In the genomic region with DNA sequence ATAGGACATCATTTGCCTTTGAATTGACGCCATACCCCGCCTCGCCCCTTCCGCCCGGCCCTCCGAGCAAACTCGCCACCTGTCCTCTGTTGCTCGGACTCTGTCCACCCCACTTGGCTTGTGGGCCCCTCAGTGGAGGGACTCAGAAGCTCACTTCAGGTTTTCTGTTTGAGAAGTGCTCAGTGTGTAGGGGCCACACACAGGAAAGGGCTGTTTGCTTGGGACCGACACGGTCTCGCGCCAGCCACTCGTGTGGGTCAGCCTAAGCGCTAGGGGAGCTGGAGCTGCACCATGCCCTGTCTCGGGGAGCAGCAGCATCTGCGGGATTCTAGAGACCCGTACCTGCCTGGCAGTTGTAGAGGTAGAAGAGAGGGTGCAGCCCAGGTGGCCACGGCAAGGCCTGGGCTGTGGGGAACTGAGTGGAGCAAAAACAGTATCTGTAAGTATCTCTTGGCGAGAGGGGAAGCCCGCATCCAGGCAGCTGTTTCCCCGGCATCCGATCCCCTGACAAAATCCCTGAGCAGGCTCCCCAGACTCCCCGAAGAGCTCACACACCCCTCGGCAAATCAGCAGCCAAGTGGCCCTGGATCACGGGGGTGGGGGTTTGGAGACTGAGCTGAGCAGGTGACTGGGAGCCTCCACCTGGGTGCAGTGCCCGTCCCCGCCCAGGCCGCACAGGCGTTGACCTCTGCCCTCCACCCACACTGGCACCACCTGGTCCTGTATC, we compare ENCODE assay signal across 15 cellular contexts.
"Had no signal": no experiment of that assay in that cellular context is flagged by ENCODE, and none has a peak within 500 bp of the region (broad histone marks: within the 10 kb centered on the region; RNA-seq: fewer than 3 reads in every experiment).

No MANE protein-coding gene starts in this region.

- H3K9me3 ChIP-seq: neutrophil, thoracic aorta had no signal

- H3K27me3 ChIP-seq: dorsolateral prefrontal cortex had no signal

- H3K27ac Mint-ChIP-seq: activated naive CD8-positive, alpha-beta T cell; activated T-cell treated with anti-CD3 and anti-CD28 coated beads, Interleukin-2, amount 50 U/mL, for 24 hours; progenitor cell of endocrine pancreas had no signal

- ATAC-seq: esophagus mucosa, sciatic nerve had no signal

- H3K4me3 ChIP-seq: dorsolateral prefrontal cortex, thoracic aorta had no signal

- H3K4me1 Mint-ChIP-seq: naive B cell had no signal

- H3K9me3 Mint-ChIP-seq: activated T-cell treated with anti-CD3 and anti-CD28 coated beads, Interleukin-2, amount 50 U/mL, for 24 hours; naive B cell; stimulated activated naive CD8-positive, alpha-beta T cell treated with anti-CD3 and anti-CD28 coated beads, Interleukin-15, amount 100 ng/mL, for 72 hours had no signal

- H3K36me3 Mint-ChIP-seq: activated naive CD8-positive, alpha-beta T cell; naive B cell had no signal

- DNase-seq: activated CD4-positive, alpha-beta T cell treated with anti-CD3 and anti-CD28 coated beads, Interleukin-2, amount 50 U/mL, for 1 hour; activated effector memory CD4-positive, alpha-beta T cell treated with Interleukin-2 at 50 U/mL for 16 hours; activated T-cell treated with anti-CD3 and anti-CD28 coated beads, Interleukin-2, amount 50 U/mL, for 24 hours; amygdala; midbrain; naive B cell; stimulated activated CD4-positive, alpha-beta T cell treated with anti-CD3 and anti-CD28 coated beads, Interleukin-2, amount 100 ng/mL, for 48 hours; stimulated activated naive CD8-positive, alpha-beta T cell treated with anti-CD3 and anti-CD28 coated beads, Interleukin-15, amount 100 ng/mL, for 72 hours had no signal

- H3K4me3 Mint-ChIP-seq: activated naive CD8-positive, alpha-beta T cell; activated T-cell treated with anti-CD3 and anti-CD28 coated beads, Interleukin-2, amount 50 U/mL, for 24 hours; stimulated activated naive CD8-positive, alpha-beta T cell treated with anti-CD3 and anti-CD28 coated beads, Interleukin-15, amount 100 ng/mL, for 72 hours had no signal

- H3K36me3 ChIP-seq: neutrophil had no signal
